Comparison of ENCODE assay signal across 8 cellular contexts in genomic region chr1:168112673-168113305, GRCh38. TPM values are rescaled to one million over a fixed set of nuclear protein-coding genes. Genes with fewer than 3 reads are reported as not detected.
A peak's percentile ranks its signal among the peaks of the same experiment; 100 is the strongest.
DNase-seq lines count a peak whose midpoint lies in the region; ATAC-seq and TF ChIP-seq lines count a peak whose summit lies in the region.

No MANE protein-coding gene starts in this region.

- no peaks in the 10 kb centered on the region for H3K4me1 ChIP-seq in OCI-LY7 (ENCODE audit: insufficient read depth, low read length, poor library complexity, severe bottlenecking)

- no peak overlapping the region for H3K27ac Mint-ChIP-seq in T-helper 17 cell

- H3K4me1 Mint-ChIP-seq in T-helper 17 cell, result no peaks in the 10 kb centered on the region

- no peak overlapping the region for H3K4me2 ChIP-seq in OCI-LY7 (ENCODE audit: low read length)

- H2AFZ ChIP-seq in OCI-LY7 (ENCODE audit: low read length), result no peak overlapping the region

- H3K27me3 Mint-ChIP-seq in T-helper 17 cell, result peaks cover 6% of the 10 kb centered on the region

- H3K36me3 ChIP-seq in OCI-LY7 (ENCODE audit: insufficient read depth, low read length), result no peaks in the 10 kb centered on the region

- CTCF ChIA-PET in OCI-LY7 (lab: Charles Lee; ENCODE audit: unreplicated experiment), result no interaction called here

- intact Hi-C loops in OCI-LY7 (cut with micrococcal nuclease; ENCODE audit: unreplicated experiment), result no loop called here

- no peaks in the 10 kb centered on the region for H3K79me2 ChIP-seq in OCI-LY7 (ENCODE audit: insufficient read depth, low read depth, low read length)

- H3K4me3 Mint-ChIP-seq in T-helper 17 cell, result no peak overlapping the region

- no peaks in the 10 kb centered on the region for H3K36me3 Mint-ChIP-seq in T-helper 17 cell (ENCODE audit: low read depth)

- H4K20me1 ChIP-seq in OCI-LY7 (ENCODE audit: insufficient read depth, low read length), result no peaks in the 10 kb centered on the region

- H3K9me3 ChIP-seq in OCI-LY7 (ENCODE audit: low read length), result no peaks in the 10 kb centered on the region
- H3K9me3 ChIP-seq in T-helper 17 cell (ENCODE audit: control insufficient read depth, low read length, poor library complexity, severe bottlenecking), result no peaks in the 10 kb centered on the region

- POLR2A ChIA-PET in OCI-LY7 (lab: Charles Lee), result interaction anchor here (0.6 kb wide), 2 partner anchors 13 to 72 kb away, joined by 3 to 4 read pairs; no protein-coding TSS in a partner anchor

- no peaks in the 10 kb centered on the region for H3K9me2 ChIP-seq in OCI-LY7 (ENCODE audit: insufficient read depth, low read length)

- ATAC-seq in HG02759 (IDR thresholded peaks at IDR 0.05; ENCODE audit: unreplicated experiment), result peak; percentile 52
- no peak for ATAC-seq in HG03280 (IDR thresholded peaks at IDR 0.05; ENCODE audit: unreplicated experiment)
- ATAC-seq in T-helper 17 cell, result no peak

- H3K27ac ChIP-seq in OCI-LY7 (ENCODE audit: low read depth, low read length, poor library complexity, severe bottlenecking), result no peak overlapping the region

- DNase-seq in AG08395 (ENCODE audit: low spot score) (peak; percentile 52), SHP77 treated with DMSO at 0.1 percent for 48 hours (lab: John Stamatoyannopoulos, UW) (peak; percentile 41), dermis blood vessel endothelial cell (peak; percentile 88), OCI-LY7 (ENCODE audit: low spot score) (no peak), T-helper 17 cell (no peak)
- DNase-seq in stimulated activated CD4-positive, alpha-beta T cell treated with anti-CD3 and anti-CD28 coated beads, Interleukin-2, amount 100 ng/mL, for 24 hours, result peak; percentile 49 to 77

- H3K4me3 ChIP-seq in OCI-LY7 (ENCODE audit: low read depth, low read length, poor library complexity, severe bottlenecking), result no peak overlapping the region

- no peak for TF ChIP-seq CTCF in OCI-LY7 (conservative IDR thresholded peaks at IDR 0.05; ENCODE audit: low read length)

- no TSS peak for BruUV-seq in OCI-LY7 (replicated peaks; lab: Mats Ljungman, UMichigan)

RNA-seq across cellular contexts. Expression of gene GPR161, which starts 23.9 kb away (rescaled TPM):
- 18.4 and 19.6 TPM in 2 replicates for total RNA-seq in dermis blood vessel endothelial cell
- not detected in 2 replicates for total RNA-seq in OCI-LY7 (2014; rRNA removed; shearing (Covaris generic))
- 0.15 TPM in 1 of 2 replicates, not detected in the other for total RNA-seq in OCI-LY7 (2022)
- under 1 TPM; 0.02 to 0.13 TPM for total RNA-seq in T-helper 17 cell

Comparison
In these comparisons a context has a peak if more than half of its experiments do, and no peak if none do; other contexts are left out.
1. DNase-seq: peak in AG08395 (single experiment), SHP77 treated with DMSO at 0.1 percent for 48 hours (single experiment), dermis blood vessel endothelial cell (single experiment) and stimulated activated CD4-positive, alpha-beta T cell treated with anti-CD3 and anti-CD28 coated beads, Interleukin-2, amount 100 ng/mL, for 24 hours (2 of 2); none in OCI-LY7 (single experiment) and T-helper 17 cell (0 of 3).
2. RNA of gene GPR161, which starts 23.9 kb away (total RNA-seq): 18.4 to 19.6 TPM in dermis blood vessel endothelial cell; 0.15 TPM in OCI-LY7 and 0.02 to 0.13 TPM in T-helper 17 cell; every median in the first group is over 10 times any median in the second.